ENCODE assay signal across 9 cellular contexts in genomic region chr6:167855825-167856425, GRCh38. TPM values are rescaled to one million over a fixed set of nuclear protein-coding genes. Genes with fewer than 3 reads are reported as not detected.
A peak's percentile ranks its signal among the peaks of the same experiment; 100 is the strongest.
DNase-seq lines count a peak whose midpoint lies in the region; ATAC-seq, FAIRE-seq and TF ChIP-seq lines count a peak whose summit lies in the region.
"Had no signal": no experiment of that assay in that cellular context is flagged by ENCODE, and none has a peak within 500 bp of the region (broad histone marks: within the 10 kb centered on the region; RNA-seq: fewer than 3 reads in every experiment).

No MANE protein-coding gene starts in this region.

- H3K36me3 ChIP-seq in fibroblast of lung (ENCODE audit: control insufficient read depth, insufficient read depth, low read length): no peaks in the 10 kb centered on the region
- H3K36me3 ChIP-seq in sigmoid colon: no peaks in the 10 kb centered on the region

- 80 to 82% methylated on average over 6 of the region's 6 CpGs for WGBS in sigmoid colon, 2 donors

- TF ChIP-seq CTCF in fibroblast of lung (conservative IDR thresholded peaks at IDR 0.05 in 1 of 2, IDR thresholded peaks at IDR 0.05 in 1 of 2; ENCODE audit: low read depth in 1 of 2, low read length in 2 of 2): no peak
- no peak for TF ChIP-seq CTCF in sigmoid colon (IDR thresholded peaks at IDR 0.05)

- H3K4me3 ChIP-seq in fibroblast of lung (replicated peaks in 1 of 4; ENCODE audit: control extremely low read depth in 1 of 4, insufficient read depth in 1 of 4, low read depth in 3 of 4, low read length in 4 of 4) (peak overlapping the region in 1 of 4 experiments; percentile 15), sigmoid colon (no peak overlapping the region)

- peak overlapping the region; percentile 54 for H3K4me2 ChIP-seq in fibroblast of lung (ENCODE audit: extremely low read depth, insufficient read depth, low read length)

- no peak overlapping the region for H2AFZ ChIP-seq in fibroblast of lung (ENCODE audit: low read length)

- H3K9me3 ChIP-seq in fibroblast of lung (ENCODE audit: control insufficient read depth, insufficient read depth, low read depth, low read length) (no peaks in the 10 kb centered on the region), sigmoid colon (no peaks in the 10 kb centered on the region)

- H3K4me3 Mint-ChIP-seq in activated CD4-positive, alpha-beta T cell treated with anti-CD3 and anti-CD28 coated beads for 36 hours: no peak overlapping the region

- DNase-seq in activated CD4-positive, alpha-beta T cell treated with anti-CD3 and anti-CD28 coated beads for 36 hours: peak; percentile 7
- no peak for DNase-seq in activated CD4-positive, alpha-beta T cell treated with anti-CD3 and anti-CD28 coated beads for 4 hours
- DNase-seq in RCC 7860 (ENCODE audit: low spot score): peak; percentile 93
- DNase-seq in fibroblast of lung (ENCODE audit: low read depth in 2 of 2): peak; percentile 95 to 98
- peak; percentile 73 for DNase-seq in sigmoid colon
- DNase-seq in inferior parietal cortex (ENCODE audit: extremely low spot score): no peak
- no peak for DNase-seq in activated effector memory CD4-positive, alpha-beta T cell treated with Interleukin-2 at 50 U/mL for 16 hours
- DNase-seq in NCI-H146 (lab: John Stamatoyannopoulos, UW): no peak
- DNase-seq: right cardiac atrium had no signal

- H3K9me3 Mint-ChIP-seq in activated CD4-positive, alpha-beta T cell treated with anti-CD3 and anti-CD28 coated beads for 36 hours (ENCODE audit: low read depth): no peaks in the 10 kb centered on the region

- H4K20me1 ChIP-seq in fibroblast of lung (ENCODE audit: control insufficient read depth, extremely low read depth, insufficient read depth, low read length): no peaks in the 10 kb centered on the region

- no peaks in the 10 kb centered on the region for H3K36me3 Mint-ChIP-seq in activated CD4-positive, alpha-beta T cell treated with anti-CD3 and anti-CD28 coated beads for 36 hours (ENCODE audit: low read depth)

- no peak overlapping the region for H3K27ac Mint-ChIP-seq in activated CD4-positive, alpha-beta T cell treated with anti-CD3 and anti-CD28 coated beads for 36 hours

- H3K27me3 Mint-ChIP-seq in activated CD4-positive, alpha-beta T cell treated with anti-CD3 and anti-CD28 coated beads for 36 hours: peaks cover 15% of the 10 kb centered on the region

- peak; percentile 73 to 91 (median 76) for TF ChIP-seq EP300 in sigmoid colon (IDR thresholded peaks at IDR 0.05)

- no peak for TF ChIP-seq POLR2A in sigmoid colon (IDR thresholded peaks at IDR 0.05)

- H3K27ac ChIP-seq in fibroblast of lung (ENCODE audit: insufficient read depth, low read length) (peak overlapping the region; percentile 81), sigmoid colon (peak overlapping the region; percentile 61 to 84 (median 70))

- POLR2A ChIA-PET in activated CD4-positive, alpha-beta T cell treated with anti-CD3 and anti-CD28 coated beads for 36 hours (lab: Charles Lee): no interaction called here

- peaks cover 6% of the 10 kb centered on the region for H3K4me1 Mint-ChIP-seq in activated CD4-positive, alpha-beta T cell treated with anti-CD3 and anti-CD28 coated beads for 36 hours

- H3K79me2 ChIP-seq in fibroblast of lung (ENCODE audit: control insufficient read depth, insufficient read depth, low read length): peaks cover 38% of the 10 kb centered on the region

- no peaks in the 10 kb centered on the region for H3K27me3 ChIP-seq in fibroblast of lung (ENCODE audit: control insufficient read depth, insufficient read depth, low read length)
- no peaks in the 10 kb centered on the region for H3K27me3 ChIP-seq in sigmoid colon

- no peak overlapping the region for H3K9ac ChIP-seq in fibroblast of lung (ENCODE audit: insufficient read depth, low read length)

- ATAC-seq in activated CD4-positive, alpha-beta T cell treated with anti-CD3 and anti-CD28 coated beads for 36 hours: peak; percentile 77

- H3K4me1 ChIP-seq in fibroblast of lung (ENCODE audit: control insufficient read depth, extremely low read depth, insufficient read depth, low read length): peaks cover 15% of the 10 kb centered on the region
- H3K4me1 ChIP-seq in sigmoid colon: peaks cover 0 to 88% (median 72%) of the 10 kb centered on the region in 4 donors

- intact Hi-C loops in activated CD4-positive, alpha-beta T cell treated with anti-CD3 and anti-CD28 coated beads for 36 hours (cut with DNase I, micrococcal nuclease): loop anchor here in 1 of 2 experiments (2.0 kb wide), 1 partner anchor 23 kb away; no protein-coding TSS in a partner anchor
- intact Hi-C loops in sigmoid colon (cut with DNase I): loop anchor here (2.0 kb wide), 1 partner anchor 29 kb away; the partner anchor contains the start of gene AFDN

- CTCF ChIA-PET in activated CD4-positive, alpha-beta T cell treated with anti-CD3 and anti-CD28 coated beads for 36 hours (lab: Charles Lee): no interaction called here

- peak; percentile 96 for FAIRE-seq in RCC 7860 (lab: Jason Lieb, UNC)

RNA-seq across cellular contexts. Expression of gene AFDN, which starts 29.2 kb away (rescaled TPM):
- total RNA-seq in activated CD4-positive, alpha-beta T cell treated with anti-CD3 and anti-CD28 coated beads for 36 hours: 10 to 100 TPM; 11.9 to 14.0 TPM
- total RNA-seq in fibroblast of lung (40.1 and 57.1 TPM in 2 replicates), sigmoid colon (100 to 1,000 TPM in 2 of 4 donors, 10 to 100 TPM in 2; 83.6 to 104 (median 95.1) TPM)
- polyA plus RNA-seq in fibroblast of lung (20.5 and 21.0 TPM in 2 replicates), sigmoid colon (10 to 100 TPM; 43.2 to 64.5 (median 44.4) TPM)
- 16.8 and 19.7 TPM in 2 replicates for polyA plus RNA-seq in fibroblast of lung (2012)
- polyA minus RNA-seq in fibroblast of lung (ENCODE audit: low replicate concordance): 18.1 and 38.6 TPM in 2 replicates

Comparison
In these comparisons a context has a peak if more than half of its experiments do, and no peak if none do; other contexts are left out.
1. DNase-seq: peak in activated CD4-positive, alpha-beta T cell treated with anti-CD3 and anti-CD28 coated beads for 36 hours (single experiment), RCC 7860 (single experiment), fibroblast of lung (2 of 2) and sigmoid colon (single experiment); none in activated CD4-positive, alpha-beta T cell treated with anti-CD3 and anti-CD28 coated beads for 4 hours (0 of 2), inferior parietal cortex (single experiment), activated effector memory CD4-positive, alpha-beta T cell treated with Interleukin-2 at 50 U/mL for 16 hours (single experiment) and NCI-H146 (single experiment).